Comparison of ENCODE assay signal across 1 cellular context in the genomic region with DNA sequence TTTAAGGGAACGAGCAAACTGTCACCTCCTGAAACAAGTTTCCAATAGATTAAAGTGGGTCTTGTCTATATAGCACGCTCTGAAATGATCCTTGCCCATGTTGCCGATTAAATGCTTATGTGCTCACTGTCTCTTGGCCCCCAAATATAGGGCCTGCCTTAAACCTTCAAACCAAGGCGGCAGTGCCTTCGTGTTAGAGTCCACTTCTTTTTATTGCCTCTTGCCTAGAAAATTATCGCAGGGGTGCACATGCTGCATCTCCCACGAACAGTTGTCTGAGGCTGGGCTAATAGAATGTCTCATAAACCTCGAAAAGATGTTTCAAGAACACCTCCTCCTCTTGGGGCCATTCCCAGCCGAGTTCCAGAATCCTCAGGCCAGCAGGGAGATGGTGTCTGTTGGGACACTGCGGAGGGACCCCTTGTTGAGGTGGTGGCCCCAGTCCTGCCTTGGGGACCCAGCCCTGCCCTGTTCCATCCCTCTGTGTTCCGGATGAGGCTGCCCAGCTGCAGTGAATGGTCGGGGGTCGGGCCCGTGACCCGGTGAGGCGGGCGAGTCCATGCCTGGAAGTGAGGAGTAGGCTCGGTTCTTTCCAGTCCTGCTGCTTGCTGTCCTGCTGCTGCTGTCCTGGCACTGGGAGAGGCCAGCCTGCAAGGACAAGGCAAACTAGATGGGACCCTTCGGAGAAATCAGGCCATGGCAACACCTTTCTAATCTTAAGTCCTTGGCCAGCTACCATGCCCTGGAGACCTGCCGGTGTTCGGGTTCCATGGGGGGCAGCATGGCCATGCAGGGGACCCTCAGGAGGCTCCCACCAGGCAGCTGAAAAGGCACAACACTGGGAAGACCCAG.
TF ChIP-seq lines count a peak whose summit lies in the region.

No MANE protein-coding gene starts in this region.

TF ChIP-seq in K562, 482 proteins besides CTCF, POLR2A, EP300 and RAD21:
- TF ChIP-seq TCF3 (CRISPR knock-in tag; IDR thresholded peaks at IDR 0.05), result peak; percentile 57
- no peak for TF ChIP-seq POLR3G (IDR thresholded peaks at IDR 0.05; ENCODE audit: extremely low read depth, insufficient read length, insufficient replicate concordance)
